ENCODE assay signal across 1 cellular context in genomic region chr13:19056355-19056880, GRCh38.
TF ChIP-seq lines count a peak whose summit lies in the region.

No MANE protein-coding gene starts in this region.

TF ChIP-seq in IMR-90, 13 proteins besides CTCF, POLR2A, EP300 and RAD21 (continued from another document):
- TF ChIP-seq SMC3 (IDR thresholded peaks at IDR 0.05; ENCODE audit: low read depth, low read length) (no peak), MAZ (IDR thresholded peaks at IDR 0.05; ENCODE audit: borderline replicate concordance, low read depth, low read length) (no peak), ELK1 (IDR thresholded peaks at IDR 0.05; ENCODE audit: borderline replicate concordance, low read depth, low read length) (no peak), FOS (IDR thresholded peaks at IDR 0.05; ENCODE audit: low read depth, low read length) (no peak), MAFK (IDR thresholded peaks at IDR 0.05; ENCODE audit: low read depth, low read length) (no peak)
